In genomic region chr12:67323007-67323406, GRCh38 we compare ENCODE assay signal across 15 cellular contexts. TPM values are rescaled to one million over a fixed set of nuclear protein-coding genes. Genes with fewer than 3 reads are reported as not detected.
DNase-seq lines count a peak whose midpoint lies in the region; ATAC-seq, FAIRE-seq and TF ChIP-seq lines count a peak whose summit lies in the region.
"Had no signal": no experiment of that assay in that cellular context is flagged by ENCODE, and none has a peak within 500 bp of the region (broad histone marks: within the 10 kb centered on the region; RNA-seq: fewer than 3 reads in every experiment).

No MANE protein-coding gene starts in this region.

- no peak overlapping the region for H3K4ac ChIP-seq in mesenchymal stem cell (ENCODE audit: low read depth in 1 of 2, low read length in 2 of 2)

- RAD21 ChIA-PET in GM12878 (lab: Charles Lee; ENCODE audit: unreplicated experiment) = no interaction called here

- no peak overlapping the region for H2BK12ac ChIP-seq in mesenchymal stem cell (ENCODE audit: low read length in 2 of 2)

- no peaks in the 10 kb centered on the region for H3K36me3 ChIP-seq in left ventricle myocardium inferior
- peaks cover 0 to 5% of the 10 kb centered on the region in 2 experiments; a peak in 2 of 4 replicates for H3K36me3 ChIP-seq in GM12878 (ENCODE audit: control insufficient read depth in 2 of 2, insufficient read depth in 2 of 2, low read length in 1 of 2)
- peaks cover 24 to 44% of the 10 kb centered on the region in 2 experiments for H3K36me3 ChIP-seq in mesenchymal stem cell (ENCODE audit: control insufficient read depth in 1 of 2, insufficient read depth in 2 of 2, low read depth in 1 of 2, low read length in 2 of 2)

- no peak for TF ChIP-seq EP300 in GM12878 (IDR thresholded peaks at IDR 0.05; ENCODE audit: borderline replicate concordance in 1 of 2, control insufficient read depth in 1 of 2, low read depth in 2 of 2, low read length in 2 of 2)

- POLR2A ChIA-PET in GM12878 (lab: Charles Lee) = no interaction called here

- H4K20me1 ChIP-seq in GM12878 (ENCODE audit: control insufficient read depth, insufficient read depth) = no peaks in the 10 kb centered on the region
- H4K20me1 ChIP-seq: BLaER1 treated with 17β-estradiol and CSF1 and Interleukin-3, amounts not matched to agents 10 nM and 100 nM had no signal

- no peak overlapping the region for H3K4me3 ChIP-seq in right cardiac atrium (ENCODE audit: low read length)
- H3K4me3 ChIP-seq in left ventricle myocardium inferior = no peak overlapping the region
- H3K4me3 ChIP-seq in GM12878 = no peak overlapping the region
- H3K4me3 ChIP-seq in mesenchymal stem cell (ENCODE audit: insufficient read depth in 1 of 2, low read depth in 1 of 2, low read length in 2 of 2) = no peak overlapping the region
- H3K4me3 ChIP-seq: BLaER1 treated with 17β-estradiol and CSF1 and Interleukin-3, amounts not matched to agents 10 nM and 100 nM had no signal

- SMC1A ChIA-PET in GM12878 (lab: Charles Lee; ENCODE audit: uncharacterized antibody, unreplicated experiment) = no interaction called here

- CTCF ChIA-PET in GM12878 (lab: Yijun Ruan, JAX) = no interaction called here

- FAIRE-seq in GM12878 (lab: Jason Lieb, UNC) = no peak
- FAIRE-seq: G401.6 had no signal

- in situ Hi-C loops in GM12878 (cut with MboI) = no loop called here

- TF ChIP-seq RAD21 in GM12878 (IDR thresholded peaks at IDR 0.05; ENCODE audit: insufficient read depth, low read depth, low read length) = no peak

- H2AFZ ChIP-seq in GM12878 (ENCODE audit: control insufficient read depth, low read depth, low read length) (no peak overlapping the region), mesenchymal stem cell (ENCODE audit: low read depth, low read length) (no peak overlapping the region)

- H2BK120ac ChIP-seq in mesenchymal stem cell (ENCODE audit: low read depth, low read length) = no peak overlapping the region

- no peak overlapping the region for H2AK5ac ChIP-seq in mesenchymal stem cell (ENCODE audit: low read length, severe bottlenecking)

- BruUV-seq in GM12878 (replicated peaks; lab: Mats Ljungman, UMichigan) = no TSS peak

- no peak overlapping the region for H2BK15ac ChIP-seq in mesenchymal stem cell (ENCODE audit: low read depth, poor library complexity, severe bottlenecking)

- no peaks in the 10 kb centered on the region for H3K9me3 ChIP-seq in right cardiac atrium (ENCODE audit: control insufficient read depth, low read length)
- no peaks in the 10 kb centered on the region for H3K9me3 ChIP-seq in left ventricle myocardium inferior (replicated peaks)
- H3K9me3 ChIP-seq in GM12878 (replicated peaks; ENCODE audit: control insufficient read depth, insufficient read depth, low read length) = no peaks in the 10 kb centered on the region
- peaks cover 3% of the 10 kb centered on the region for H3K9me3 ChIP-seq in mesenchymal stem cell (ENCODE audit: control insufficient read depth, low read length)

- no peak overlapping the region for H3K23ac ChIP-seq in mesenchymal stem cell (ENCODE audit: low read length in 2 of 2)

- peak; percentile 48 for TF ChIP-seq POLR2A in GM12878 (IDR thresholded peaks at IDR 0.05; ENCODE audit: low read depth, low read length)

- 98% methylated on average over 3 of the region's 3 CpGs for WGBS in right cardiac atrium
- WGBS in GM12878 (ENCODE audit: insufficient coverage, insufficient replicate concordance, low lambda C conversion rate, missing lambda C conversion rate) = 95% methylated on average over 3 of the region's 3 CpGs
- 98% methylated on average over 3 of the region's 3 CpGs for WGBS in mesenchymal stem cell

- peaks cover 6% of the 10 kb centered on the region for H3K79me1 ChIP-seq in mesenchymal stem cell (replicated peaks; ENCODE audit: low read length, poor library complexity, severe bottlenecking)

- H4K8ac ChIP-seq in mesenchymal stem cell (ENCODE audit: low read length) = peak overlapping the region; percentile 9

- no peak for TF ChIP-seq CTCF in left ventricle myocardium inferior (IDR thresholded peaks at IDR 0.05; ENCODE audit: borderline replicate concordance)
- no peak for TF ChIP-seq CTCF in GM12878 (IDR thresholded peaks at IDR 0.05 in 2 of 3, conservative IDR thresholded peaks at IDR 0.05 in 1 of 3; ENCODE audit: control insufficient read depth in 2 of 3, extremely low read depth in 1 of 3, insufficient read depth in 1 of 3, low read depth in 3 of 3, low read length in 3 of 3)

- DNase-seq in right cardiac atrium (no peak), left ventricle myocardium inferior (no peak), GM12878 (ENCODE audit: low read depth, low spot score) (no peak), mesenchymal stem cell (no peak), ecto neural progenitor cell (ENCODE audit: low spot score) (no peak)
- DNase-seq: ACHN; CD4-positive, CD25-positive, alpha-beta regulatory T cell; DMS79; EL; HCEC 1CT; IMR-90 had no signal

- H3K4me2 ChIP-seq in GM12878 (ENCODE audit: control insufficient read depth, insufficient read depth) = no peak overlapping the region
- no peak overlapping the region for H3K4me2 ChIP-seq in mesenchymal stem cell (ENCODE audit: low read length, poor library complexity, severe bottlenecking)
- H3K4me2 ChIP-seq: BLaER1 treated with 17β-estradiol and CSF1 and Interleukin-3, amounts not matched to agents 10 nM and 100 nM had no signal

- H3K27me3 ChIP-seq in right cardiac atrium (ENCODE audit: control insufficient read depth, insufficient read depth) (no peaks in the 10 kb centered on the region), left ventricle myocardium inferior (ENCODE audit: low read depth) (no peaks in the 10 kb centered on the region), GM12878 (replicated peaks in 1 of 2; ENCODE audit: control insufficient read depth in 2 of 2, insufficient read depth in 2 of 2, low read length in 1 of 2) (no peaks in the 10 kb centered on the region), mesenchymal stem cell (ENCODE audit: control insufficient read depth in 1 of 2, insufficient read depth in 1 of 2, low read length in 2 of 2) (no peaks in the 10 kb centered on the region)
- H3K27me3 ChIP-seq: BLaER1 treated with 17β-estradiol and CSF1 and Interleukin-3, amounts not matched to agents 10 nM and 100 nM had no signal

- H3K14ac ChIP-seq in mesenchymal stem cell (ENCODE audit: low read length in 2 of 2) = no peak overlapping the region

- no peak overlapping the region for H2BK5ac ChIP-seq in mesenchymal stem cell (ENCODE audit: low read depth, low read length, poor library complexity, severe bottlenecking)

- ATAC-seq in right cardiac atrium (peak; percentile 32 to 37), GM12878 (no peak), HG02610 (IDR thresholded peaks at IDR 0.05; ENCODE audit: unreplicated experiment) (no peak), GM19324 (IDR thresholded peaks at IDR 0.05; ENCODE audit: low FRiP score, unreplicated experiment) (no peak)

- no peak overlapping the region for H3K27ac ChIP-seq in right cardiac atrium (ENCODE audit: low read length)
- no peak overlapping the region for H3K27ac ChIP-seq in left ventricle myocardium inferior (replicated peaks)
- no peak overlapping the region for H3K27ac ChIP-seq in GM12878 (ENCODE audit: control insufficient read depth, insufficient read depth)
- H3K27ac ChIP-seq in mesenchymal stem cell (ENCODE audit: low read length, poor library complexity, severe bottlenecking) = no peak overlapping the region
- H3K27ac ChIP-seq: BLaER1 treated with 17β-estradiol and CSF1 and Interleukin-3, amounts not matched to agents 10 nM and 100 nM had no signal

- H3K9ac ChIP-seq in GM12878 (ENCODE audit: control insufficient read depth, insufficient read depth, low read length) (no peak overlapping the region), mesenchymal stem cell (ENCODE audit: low read length) (no peak overlapping the region)
- H3K9ac ChIP-seq: BLaER1 treated with 17β-estradiol and CSF1 and Interleukin-3, amounts not matched to agents 10 nM and 100 nM had no signal

- no peak overlapping the region for H3K18ac ChIP-seq in mesenchymal stem cell (ENCODE audit: low read depth in 1 of 2, low read length in 2 of 2)

- H4K91ac ChIP-seq in mesenchymal stem cell (ENCODE audit: low read length) = no peak overlapping the region

- H3K79me2 ChIP-seq in GM12878 (ENCODE audit: control insufficient read depth, insufficient read depth, low read length) = no peaks in the 10 kb centered on the region

- intact Hi-C loops in right cardiac atrium (cut with DNase I) = no loop called here
- intact Hi-C loops in left ventricle myocardium inferior (cut with micrococcal nuclease) = no loop called here
- intact Hi-C loops in GM12878 (cut with micrococcal nuclease; ENCODE audit: unreplicated experiment) = no loop called here

- H3K4me1 ChIP-seq in right cardiac atrium (ENCODE audit: control insufficient read depth, insufficient read depth, low read length) = no peaks in the 10 kb centered on the region
- H3K4me1 ChIP-seq in left ventricle myocardium inferior = no peaks in the 10 kb centered on the region
- H3K4me1 ChIP-seq in GM12878 (ENCODE audit: control insufficient read depth, insufficient read depth, low read length) = no peaks in the 10 kb centered on the region
- no peaks in the 10 kb centered on the region for H3K4me1 ChIP-seq in mesenchymal stem cell (ENCODE audit: control insufficient read depth, insufficient read depth, low read depth, low read length)
- H3K4me1 ChIP-seq: BLaER1 treated with 17β-estradiol and CSF1 and Interleukin-3, amounts not matched to agents 10 nM and 100 nM had no signal

TF ChIP-seq in GM12878, 131 proteins besides CTCF, POLR2A, EP300 and RAD21:
- TF ChIP-seq ATF7 (IDR thresholded peaks at IDR 0.05; ENCODE audit: low read depth) (no peak), BACH1 (IDR thresholded peaks at IDR 0.05; ENCODE audit: borderline replicate concordance) (no peak)

RNA-seq across cellular contexts. Expression of gene CAND1, which starts 53.8 kb away (rescaled TPM):
- 10 to 100 TPM; 52.2 to 72.6 (median 54.9) TPM for total RNA-seq in right cardiac atrium
- polyA plus RNA-seq in right cardiac atrium = 12.9 TPM
- total RNA-seq in left ventricle myocardium inferior = 32.9 TPM
- 322 and 341 TPM in 2 replicates for total RNA-seq in GM12878 (2013; cell fraction: nucleolus; rRNA removed)
- 86.9 and 101 TPM in 2 replicates for total RNA-seq in GM12878 (2014; rRNA removed)
- 103 and 105 TPM in 2 replicates for total RNA-seq in GM12878 (2014; rRNA removed; fragmentation: Illumina TruSeq; extraction: Trizol)
- total RNA-seq in GM12878 (2021) = 186 and 203 TPM in 2 replicates
- 29.9 TPM for polyA plus RNA-seq in GM12878 (2011; ENCODE audit: low read depth)
- 165 and 227 TPM in 2 replicates for polyA plus RNA-seq in GM12878 (2011; rRNA removed)
- 38.9 and 49.3 TPM in 2 replicates for polyA plus RNA-seq in GM12878 (2011; cell fraction: cytosol; rRNA removed)
- polyA plus RNA-seq in GM12878 (2011; cell fraction: nucleus; rRNA removed) = 75.6 and 84.0 TPM in 2 replicates
- polyA plus RNA-seq in GM12878 (2012) = 52.1 and 71.4 TPM in 2 replicates
- 78.1 and 98.5 TPM in 2 replicates for polyA plus RNA-seq in GM12878 (2014; fragmentation: Illumina TruSeq; extraction: Trizol)
- polyA plus RNA-seq in GM12878 (2014; fragmentation: Nextera tagmentation; extraction: Ambion mirVana) = 10 to 100 TPM; 34.5 to 44.0 TPM
- polyA plus RNA-seq in GM12878 (2014; rRNA removed) = 60.1 and 71.3 TPM in 2 replicates
- polyA plus RNA-seq in GM12878 (2016; fragmentation: Nextera tagmentation; extraction: Ambion mirVana) = 100 to 1,000 TPM; 210 to 213 TPM
- 97.3 and 160 TPM in 2 replicates for polyA minus RNA-seq in GM12878 (2011; rRNA and poly(A)+ RNA removed)
- 38.9 and 54.2 TPM in 2 replicates for polyA minus RNA-seq in GM12878 (2011; cell fraction: cytosol; rRNA and poly(A)+ RNA removed)
- polyA minus RNA-seq in GM12878 (2011; cell fraction: nucleus; rRNA and poly(A)+ RNA removed) = 69.6 and 92.5 TPM in 2 replicates
- 48.9 TPM for polyA plus RNA-seq in mesenchymal stem cell (2013, experiment 1 of 2)
- polyA plus RNA-seq in mesenchymal stem cell (2013, experiment 2 of 2) = 49.6 TPM

Comparison
In these comparisons a context has a peak if more than half of its experiments do, and no peak if none do; other contexts are left out.
1. ATAC-seq: peak in right cardiac atrium (2 of 2); none in GM12878 (single experiment), HG02610 (single experiment) and GM19324 (single experiment).